ENCODE assay signal across 16 cellular contexts in the genomic region with DNA sequence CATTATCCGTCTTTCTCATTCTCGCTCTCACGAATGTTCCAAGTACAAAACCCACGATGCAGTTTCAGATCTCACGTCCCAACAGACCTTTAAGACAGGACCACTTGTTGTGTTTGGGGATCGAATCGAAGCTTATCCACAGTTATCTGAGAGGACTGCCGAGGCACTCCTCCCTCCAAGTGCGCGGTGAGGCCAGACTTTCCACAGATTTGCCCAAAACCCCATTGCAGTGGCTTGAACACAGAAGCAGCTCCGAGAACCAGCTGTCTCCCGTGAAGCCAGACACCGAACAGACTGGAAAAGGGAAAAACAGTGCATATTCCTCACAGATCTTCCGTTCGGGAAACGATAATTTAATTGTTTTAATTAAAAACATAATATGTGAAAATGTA. TPM values are rescaled to one million over a fixed set of nuclear protein-coding genes. Genes with fewer than 3 reads are reported as not detected.
DNase-seq lines count a peak whose midpoint lies in the region; ATAC-seq and TF ChIP-seq lines count a peak whose summit lies in the region.
"Had no signal": no experiment of that assay in that cellular context is flagged by ENCODE, and none has a peak within 500 bp of the region (broad histone marks: within the 10 kb centered on the region; RNA-seq: fewer than 3 reads in every experiment).

No MANE protein-coding gene starts in this region.

- H3K27me3 Mint-ChIP-seq in glutamatergic neuron (ENCODE audit: unreplicated experiment) (peaks cover 8% of the 10 kb centered on the region), HFFc6 (ENCODE audit: insufficient read depth) (peaks cover 7% of the 10 kb centered on the region)
- H3K27me3 Mint-ChIP-seq: CD4-positive, CD25-positive, alpha-beta regulatory T cell had no signal

- no peaks in the 10 kb centered on the region for H3K27me3 ChIP-seq in heart left ventricle
- H3K27me3 ChIP-seq in vagina = no peaks in the 10 kb centered on the region

- H3K4me1 Mint-ChIP-seq in glutamatergic neuron (ENCODE audit: low read depth, unreplicated experiment) (peaks cover 20% of the 10 kb centered on the region), HFFc6 (ENCODE audit: low read depth) (peaks cover 29% of the 10 kb centered on the region)

- H3K27ac Mint-ChIP-seq in glutamatergic neuron (ENCODE audit: unreplicated experiment) (peak overlapping the region; percentile 35), HFFc6 (no peak overlapping the region)
- H3K27ac Mint-ChIP-seq: CD4-positive, CD25-positive, alpha-beta regulatory T cell had no signal

- H3K9me3 Mint-ChIP-seq in glutamatergic neuron (ENCODE audit: unreplicated experiment) = peaks cover 16% of the 10 kb centered on the region
- no peaks in the 10 kb centered on the region; the same call in 1 of the 2 replicates for H3K9me3 Mint-ChIP-seq in HFFc6

- H3K27ac ChIP-seq in heart left ventricle (peak overlapping the region in 1 of 12 donors; percentile 89), vagina (peak overlapping the region; percentile 95)

- intact Hi-C loops in cardiac septum (cut with DNase I) = no loop called here
- intact Hi-C loops in heart left ventricle (cut with DNase I) = no loop called here
- intact Hi-C loops in posterior vena cava (cut with DNase I) = no loop called here
- intact Hi-C loops in vagina (cut with DNase I) = no loop called here

- 79 to 89% (median 84%) methylated on average over 16 of the region's 16 CpGs for WGBS in heart left ventricle, 4 donors

- H3K4me3 Mint-ChIP-seq in glutamatergic neuron (ENCODE audit: unreplicated experiment) (peak overlapping the region; percentile 49), HFFc6 (no peak overlapping the region)

- ATAC-seq in heart left ventricle = no peak
- ATAC-seq: K562 had no signal

- no peak overlapping the region for H3K4me3 ChIP-seq in heart left ventricle
- H3K4me3 ChIP-seq in vagina = no peak overlapping the region
- H3K4me3 ChIP-seq: K562 had no signal

- no peak for TF ChIP-seq POLR2A in heart left ventricle (IDR thresholded peaks at IDR 0.05)
- no peak for TF ChIP-seq POLR2A in vagina (IDR thresholded peaks at IDR 0.05)

- H3K36me3 Mint-ChIP-seq in glutamatergic neuron (ENCODE audit: unreplicated experiment) = peaks cover 4% of the 10 kb centered on the region
- peaks cover 11% of the 10 kb centered on the region for H3K36me3 Mint-ChIP-seq in HFFc6 (ENCODE audit: low read depth)
- H3K36me3 Mint-ChIP-seq: CD4-positive, CD25-positive, alpha-beta regulatory T cell had no signal

- H3K36me3 ChIP-seq in heart left ventricle = no peaks in the 10 kb centered on the region
- no peaks in the 10 kb centered on the region for H3K36me3 ChIP-seq in vagina

- peak; percentile 39 for DNase-seq in cardiac septum (ENCODE audit: low spot score)
- DNase-seq in heart left ventricle = no peak
- no peak for DNase-seq in glutamatergic neuron
- peak; percentile 69 for DNase-seq in posterior vena cava (ENCODE audit: low spot score)
- peak in 1 of 2 donors; percentile 74 for DNase-seq in vagina (ENCODE audit: extremely low spot score in 2 of 2)
- DNase-seq in NCI-H1092 treated with DMSO at 0.1 percent for 48 hours (lab: John Stamatoyannopoulos, UW) = no peak
- DNase-seq in HFFc6 = no peak
- no peak for DNase-seq in NCI-H187 (lab: John Stamatoyannopoulos, UW)
- DNase-seq: CD4-positive, CD25-positive, alpha-beta regulatory T cell; DMS53; HCEC 1CT; NCI-H146; NCI-H345; NCI-H526 treated with DMSO at 0.1 percent for 48 hours had no signal

- TF ChIP-seq CTCF in heart left ventricle (IDR thresholded peaks at IDR 0.05) = no peak
- no peak for TF ChIP-seq CTCF in glutamatergic neuron (IDR thresholded peaks at IDR 0.05; ENCODE audit: partially characterized antibody, unreplicated experiment)
- TF ChIP-seq CTCF in vagina (IDR thresholded peaks at IDR 0.05) = no peak
- TF ChIP-seq CTCF in HFFc6 (IDR thresholded peaks at IDR 0.05) = no peak

- H3K4me1 ChIP-seq in heart left ventricle (peaks cover 0 to 29% (median 17%) of the 10 kb centered on the region in 12 donors), vagina (peaks cover 38% of the 10 kb centered on the region)

- no peaks in the 10 kb centered on the region for H3K9me3 ChIP-seq in heart left ventricle
- no peaks in the 10 kb centered on the region for H3K9me3 ChIP-seq in vagina

RNA-seq across cellular contexts. Expression of a gene that starts 46.5 kb away (rescaled TPM):
- total RNA-seq in cardiac septum (157 TPM), heart left ventricle (100 to 1,000 TPM; 118 to 484 (median 158) TPM), glutamatergic neuron (ENCODE audit: unreplicated experiment) (55.2 TPM), posterior vena cava (1,000 to 10,000 TPM; 1,504 to 1,642 TPM), vagina (535 TPM)
- 100 to 1,000 TPM; 143 to 221 TPM for polyA plus RNA-seq in heart left ventricle
- total RNA-seq in HFFc6 (2021; fragmentation: NEBNext Ultra II Directional; extraction: Animal tissue kit (Norgen Biotek cat#: 25700)) = 100 to 1,000 TPM; 426 to 514 (median 467) TPM
- total RNA-seq: OCI-LY7 had no signal

Comparison
In these comparisons a context has a peak if more than half of its experiments do, and no peak if none do; other contexts are left out.
1. DNase-seq: peak in cardiac septum (single experiment) and posterior vena cava (single experiment); none in heart left ventricle (0 of 5), glutamatergic neuron (single experiment), NCI-H1092 treated with DMSO at 0.1 percent for 48 hours (single experiment), HFFc6 (single experiment) and NCI-H187 (0 of 2).